In the genomic region with DNA sequence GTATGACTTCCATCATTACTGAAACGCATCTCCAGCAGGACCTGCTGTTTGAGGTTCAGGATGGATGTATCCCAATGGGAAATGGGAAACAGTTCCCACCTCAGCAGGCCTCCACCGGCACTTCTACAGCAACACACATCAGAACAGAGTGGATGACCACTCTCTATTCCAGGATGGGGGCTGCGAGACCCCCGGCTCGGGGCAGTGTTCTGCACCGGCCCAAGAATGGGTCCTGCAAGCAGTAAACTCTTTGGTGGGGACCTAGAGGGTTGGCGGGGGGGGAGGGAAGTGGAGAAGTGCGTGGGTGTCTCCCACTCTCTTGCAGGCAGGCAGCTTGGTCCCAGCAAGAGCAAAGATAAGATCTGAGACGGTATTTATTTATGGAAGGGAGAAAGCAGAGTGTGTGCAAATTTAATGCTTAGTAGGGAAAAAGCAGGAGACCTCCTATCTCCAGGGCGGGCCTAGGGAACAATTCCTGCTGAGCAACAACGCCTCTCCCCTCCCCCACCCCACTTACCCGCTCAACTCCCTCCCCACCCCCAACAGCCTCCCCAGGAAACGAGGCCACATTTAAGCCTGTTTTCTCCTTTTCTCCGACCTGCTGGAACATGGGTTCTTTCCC, we compare ENCODE assay signal across 1 cellular context.
TF ChIP-seq lines count a peak whose summit lies in the region.

No MANE protein-coding gene starts in this region.

TF ChIP-seq in K562, 482 proteins besides CTCF, POLR2A, EP300 and RAD21 (continued from another document and continues in another):
- TF ChIP-seq, protein P1, sequence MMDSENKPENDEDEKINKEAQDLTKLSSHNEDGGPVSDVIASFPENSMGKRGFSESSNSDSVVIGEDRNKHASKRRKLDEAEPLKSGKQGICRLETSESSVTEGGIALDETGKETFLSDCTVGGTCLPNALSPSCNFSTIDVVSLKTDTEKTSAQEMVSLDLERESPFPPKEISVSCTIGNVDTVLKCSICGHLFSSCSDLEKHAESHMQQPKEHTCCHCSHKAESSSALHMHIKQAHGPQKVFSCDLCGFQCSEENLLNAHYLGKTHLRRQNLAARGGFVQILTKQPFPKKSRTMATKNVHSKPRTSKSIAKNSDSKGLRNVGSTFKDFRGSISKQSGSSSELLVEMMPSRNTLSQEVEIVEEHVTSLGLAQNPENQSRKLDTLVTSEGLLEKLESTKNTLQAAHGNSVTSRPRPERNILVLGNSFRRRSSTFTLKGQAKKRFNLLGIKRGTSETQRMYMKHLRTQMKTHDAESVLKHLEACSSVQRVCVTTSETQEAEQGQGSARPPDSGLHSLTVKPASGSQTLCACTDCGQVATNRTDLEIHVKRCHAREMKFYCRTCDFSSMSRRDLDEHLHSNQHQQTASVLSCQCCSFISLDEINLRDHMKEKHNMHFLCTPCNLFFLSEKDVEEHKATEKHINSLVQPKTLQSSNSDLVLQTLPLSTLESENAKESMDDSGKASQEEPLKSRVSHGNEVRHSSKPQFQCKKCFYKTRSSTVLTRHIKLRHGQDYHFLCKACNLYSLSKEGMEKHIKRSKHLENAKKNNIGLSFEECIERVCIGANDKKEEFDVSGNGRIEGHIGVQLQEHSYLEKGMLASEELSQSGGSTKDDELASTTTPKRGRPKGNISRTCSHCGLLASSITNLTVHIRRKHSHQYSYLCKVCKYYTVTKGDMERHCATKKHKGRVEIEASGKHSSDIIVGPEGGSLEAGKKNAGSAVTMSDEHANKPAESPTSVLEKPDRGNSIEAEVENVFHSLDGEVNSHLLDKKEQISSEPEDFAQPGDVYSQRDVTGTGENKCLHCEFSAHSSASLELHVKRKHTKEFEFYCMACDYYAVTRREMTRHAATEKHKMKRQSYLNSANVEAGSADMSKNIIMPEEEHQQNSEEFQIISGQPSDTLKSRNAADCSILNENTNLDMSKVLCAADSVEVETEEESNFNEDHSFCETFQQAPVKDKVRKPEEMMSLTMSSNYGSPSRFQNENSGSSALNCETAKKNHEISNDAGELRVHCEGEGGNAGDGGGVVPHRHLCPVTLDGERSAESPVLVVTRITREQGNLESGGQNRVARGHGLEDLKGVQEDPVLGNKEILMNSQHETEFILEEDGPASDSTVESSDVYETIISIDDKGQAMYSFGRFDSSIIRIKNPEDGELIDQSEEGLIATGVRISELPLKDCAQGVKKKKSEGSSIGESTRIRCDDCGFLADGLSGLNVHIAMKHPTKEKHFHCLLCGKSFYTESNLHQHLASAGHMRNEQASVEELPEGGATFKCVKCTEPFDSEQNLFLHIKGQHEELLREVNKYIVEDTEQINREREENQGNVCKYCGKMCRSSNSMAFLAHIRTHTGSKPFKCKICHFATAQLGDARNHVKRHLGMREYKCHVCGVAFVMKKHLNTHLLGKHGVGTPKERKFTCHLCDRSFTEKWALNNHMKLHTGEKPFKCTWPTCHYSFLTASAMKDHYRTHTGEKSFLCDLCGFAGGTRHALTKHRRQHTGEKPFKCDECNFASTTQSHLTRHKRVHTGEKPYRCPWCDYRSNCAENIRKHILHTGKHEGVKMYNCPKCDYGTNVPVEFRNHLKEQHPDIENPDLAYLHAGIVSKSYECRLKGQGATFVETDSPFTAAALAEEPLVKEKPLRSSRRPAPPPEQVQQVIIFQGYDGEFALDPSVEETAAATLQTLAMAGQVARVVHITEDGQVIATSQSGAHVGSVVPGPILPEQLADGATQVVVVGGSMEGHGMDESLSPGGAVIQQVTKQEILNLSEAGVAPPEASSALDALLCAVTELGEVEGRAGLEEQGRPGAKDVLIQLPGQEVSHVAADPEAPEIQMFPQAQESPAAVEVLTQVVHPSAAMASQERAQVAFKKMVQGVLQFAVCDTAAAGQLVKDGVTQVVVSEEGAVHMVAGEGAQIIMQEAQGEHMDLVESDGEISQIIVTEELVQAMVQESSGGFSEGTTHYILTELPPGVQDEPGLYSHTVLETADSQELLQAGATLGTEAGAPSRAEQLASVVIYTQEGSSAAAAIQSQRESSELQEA (IDR thresholded peaks at IDR 0.05; ENCODE audit: low read depth) = no peak
- no peak for TF ChIP-seq FOXK2 (conservative IDR thresholded peaks at IDR 0.05 in 1 of 2, IDR thresholded peaks at IDR 0.05 in 1 of 2; ENCODE audit: low read depth in 2 of 2)
- TF ChIP-seq HNRNPH1 (optimal IDR thresholded peaks at IDR 0.05; ENCODE audit: low read depth, low read length) = no peak
- no peak for TF ChIP-seq KAT7 (CRISPR knock-in tag; IDR thresholded peaks at IDR 0.05; ENCODE audit: borderline replicate concordance)
- no peak for TF ChIP-seq MTA1 (IDR thresholded peaks at IDR 0.05; ENCODE audit: borderline replicate concordance)
- no peak for TF ChIP-seq NR1H2 (CRISPR knock-in tag; IDR thresholded peaks at IDR 0.05)
- no peak for TF ChIP-seq TAF7 (tag; IDR thresholded peaks at IDR 0.05)
- no peak for TF ChIP-seq ZNF561 (CRISPR knock-in tag; conservative IDR thresholded peaks at IDR 0.05)
- TF ChIP-seq BRCA1 (IDR thresholded peaks at IDR 0.05) = no peak
- no peak for TF ChIP-seq BRCA1 (CRISPR knock-in tag; IDR thresholded peaks at IDR 0.05)
- no peak for TF ChIP-seq ZNF695 (CRISPR knock-in tag; IDR thresholded peaks at IDR 0.05)
- TF ChIP-seq GABPA (tag; conservative IDR thresholded peaks at IDR 0.05; ENCODE audit: low read depth) = no peak
- TF ChIP-seq CHD1 (IDR thresholded peaks at IDR 0.05; ENCODE audit: low read length) = no peak
- TF ChIP-seq ZNF239 (CRISPR knock-in tag; IDR thresholded peaks at IDR 0.05) = no peak
- no peak for TF ChIP-seq BRF2 (IDR thresholded peaks at IDR 0.05; ENCODE audit: borderline replicate concordance, insufficient read depth, insufficient read length)
- TF ChIP-seq ZFP36 (IDR thresholded peaks at IDR 0.05; ENCODE audit: low read depth, low read length, partially characterized antibody) = no peak
- no peak for TF ChIP-seq THRAP3 (IDR thresholded peaks at IDR 0.05; ENCODE audit: borderline replicate concordance)
- TF ChIP-seq NFIC (IDR thresholded peaks at IDR 0.05) = no peak
- no peak for TF ChIP-seq ZNF124 (CRISPR knock-in tag; IDR thresholded peaks at IDR 0.05)
- TF ChIP-seq, protein P2, sequence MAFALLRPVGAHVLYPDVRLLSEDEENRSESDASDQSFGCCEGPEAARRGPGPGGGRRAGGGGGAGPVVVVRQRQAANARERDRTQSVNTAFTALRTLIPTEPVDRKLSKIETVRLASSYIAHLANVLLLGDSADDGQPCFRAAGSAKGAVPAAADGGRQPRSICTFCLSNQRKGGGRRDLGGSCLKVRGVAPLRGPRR (CRISPR knock-in tag; IDR thresholded peaks at IDR 0.05) = no peak
- no peak for TF ChIP-seq U2AF2 (optimal IDR thresholded peaks at IDR 0.05; ENCODE audit: low read depth, low read length)
- no peak for TF ChIP-seq ZSCAN32 (CRISPR knock-in tag; IDR thresholded peaks at IDR 0.05)
- TF ChIP-seq EHMT2 (IDR thresholded peaks at IDR 0.05) = no peak
- no peak for TF ChIP-seq DNMT1 (IDR thresholded peaks at IDR 0.05)
- no peak for TF ChIP-seq ZBTB17 (CRISPR knock-in tag; IDR thresholded peaks at IDR 0.05)
- TF ChIP-seq ZNF12 (CRISPR knock-in tag; IDR thresholded peaks at IDR 0.05) = no peak
- no peak for TF ChIP-seq KDM5B (IDR thresholded peaks at IDR 0.05; ENCODE audit: insufficient replicate concordance, low read depth, low read length)
- TF ChIP-seq, protein P3, sequence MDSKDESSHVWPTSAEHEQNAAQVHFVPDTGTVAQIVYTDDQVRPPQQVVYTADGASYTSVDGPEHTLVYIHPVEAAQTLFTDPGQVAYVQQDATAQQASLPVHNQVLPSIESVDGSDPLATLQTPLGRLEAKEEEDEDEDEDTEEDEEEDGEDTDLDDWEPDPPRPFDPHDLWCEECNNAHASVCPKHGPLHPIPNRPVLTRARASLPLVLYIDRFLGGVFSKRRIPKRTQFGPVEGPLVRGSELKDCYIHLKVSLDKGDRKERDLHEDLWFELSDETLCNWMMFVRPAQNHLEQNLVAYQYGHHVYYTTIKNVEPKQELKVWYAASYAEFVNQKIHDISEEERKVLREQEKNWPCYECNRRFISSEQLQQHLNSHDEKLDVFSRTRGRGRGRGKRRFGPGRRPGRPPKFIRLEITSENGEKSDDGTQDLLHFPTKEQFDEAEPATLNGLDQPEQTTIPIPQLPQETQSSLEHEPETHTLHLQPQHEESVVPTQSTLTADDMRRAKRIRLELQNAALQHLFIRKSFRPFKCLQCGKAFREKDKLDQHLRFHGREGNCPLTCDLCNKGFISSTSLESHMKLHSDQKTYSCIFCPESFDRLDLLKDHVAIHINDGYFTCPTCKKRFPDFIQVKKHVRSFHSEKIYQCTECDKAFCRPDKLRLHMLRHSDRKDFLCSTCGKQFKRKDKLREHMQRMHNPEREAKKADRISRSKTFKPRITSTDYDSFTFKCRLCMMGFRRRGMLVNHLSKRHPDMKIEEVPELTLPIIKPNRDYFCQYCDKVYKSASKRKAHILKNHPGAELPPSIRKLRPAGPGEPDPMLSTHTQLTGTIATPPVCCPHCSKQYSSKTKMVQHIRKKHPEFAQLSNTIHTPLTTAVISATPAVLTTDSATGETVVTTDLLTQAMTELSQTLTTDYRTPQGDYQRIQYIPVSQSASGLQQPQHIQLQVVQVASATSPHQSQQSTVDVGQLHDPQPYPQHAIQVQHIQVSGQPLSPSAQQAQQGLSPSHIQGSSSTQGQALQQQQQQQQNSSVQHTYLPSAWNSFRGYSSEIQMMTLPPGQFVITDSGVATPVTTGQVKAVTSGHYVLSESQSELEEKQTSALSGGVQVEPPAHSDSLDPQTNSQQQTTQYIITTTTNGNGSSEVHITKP (IDR thresholded peaks at IDR 0.05; ENCODE audit: partially characterized antibody) = no peak
- TF ChIP-seq, protein P4, sequence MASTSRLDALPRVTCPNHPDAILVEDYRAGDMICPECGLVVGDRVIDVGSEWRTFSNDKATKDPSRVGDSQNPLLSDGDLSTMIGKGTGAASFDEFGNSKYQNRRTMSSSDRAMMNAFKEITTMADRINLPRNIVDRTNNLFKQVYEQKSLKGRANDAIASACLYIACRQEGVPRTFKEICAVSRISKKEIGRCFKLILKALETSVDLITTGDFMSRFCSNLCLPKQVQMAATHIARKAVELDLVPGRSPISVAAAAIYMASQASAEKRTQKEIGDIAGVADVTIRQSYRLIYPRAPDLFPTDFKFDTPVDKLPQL (IDR thresholded peaks at IDR 0.05; ENCODE audit: extremely low read depth, insufficient read length) = no peak
- TF ChIP-seq, protein P5, sequence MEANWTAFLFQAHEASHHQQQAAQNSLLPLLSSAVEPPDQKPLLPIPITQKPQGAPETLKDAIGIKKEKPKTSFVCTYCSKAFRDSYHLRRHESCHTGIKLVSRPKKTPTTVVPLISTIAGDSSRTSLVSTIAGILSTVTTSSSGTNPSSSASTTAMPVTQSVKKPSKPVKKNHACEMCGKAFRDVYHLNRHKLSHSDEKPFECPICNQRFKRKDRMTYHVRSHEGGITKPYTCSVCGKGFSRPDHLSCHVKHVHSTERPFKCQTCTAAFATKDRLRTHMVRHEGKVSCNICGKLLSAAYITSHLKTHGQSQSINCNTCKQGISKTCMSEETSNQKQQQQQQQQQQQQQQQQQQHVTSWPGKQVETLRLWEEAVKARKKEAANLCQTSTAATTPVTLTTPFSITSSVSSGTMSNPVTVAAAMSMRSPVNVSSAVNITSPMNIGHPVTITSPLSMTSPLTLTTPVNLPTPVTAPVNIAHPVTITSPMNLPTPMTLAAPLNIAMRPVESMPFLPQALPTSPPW (CRISPR knock-in tag; IDR thresholded peaks at IDR 0.05) = peak; percentile 71; the same call in 1 of the 2 replicates
- TF ChIP-seq ZNF740 (CRISPR knock-in tag; IDR thresholded peaks at IDR 0.05) = no peak
- no peak for TF ChIP-seq ZNF740 (tag; IDR thresholded peaks at IDR 0.05)
- no peak for TF ChIP-seq ESRRB (CRISPR knock-in tag; IDR thresholded peaks at IDR 0.05; ENCODE audit: borderline replicate concordance)
- TF ChIP-seq EGR1 (conservative IDR thresholded peaks at IDR 0.05) = peak; percentile 90
- no peak for TF ChIP-seq DLX4 (CRISPR knock-in tag; IDR thresholded peaks at IDR 0.05)
- peak; percentile 55 for TF ChIP-seq C11orf30 (IDR thresholded peaks at IDR 0.05; ENCODE audit: low read depth)
- TF ChIP-seq SIN3A (IDR thresholded peaks at IDR 0.05; ENCODE audit: borderline replicate concordance in 2 of 2, control insufficient read depth in 1 of 2, low read depth in 2 of 2, low read length in 2 of 2) = no peak
- no peak for TF ChIP-seq NFIX (CRISPR knock-in tag; IDR thresholded peaks at IDR 0.05; ENCODE audit: low read depth)
- TF ChIP-seq ZBTB7A (IDR thresholded peaks at IDR 0.05; ENCODE audit: borderline replicate concordance, control insufficient read depth, low read depth, low read length) = peak; percentile 44
- TF ChIP-seq ASH1L (IDR thresholded peaks at IDR 0.05; ENCODE audit: borderline replicate concordance, low read depth, partially characterized antibody) = no peak
- TF ChIP-seq POLR2B (IDR thresholded peaks at IDR 0.05; ENCODE audit: low read depth, partially characterized antibody) = no peak
- no peak for TF ChIP-seq ZNF232 (CRISPR knock-in tag; IDR thresholded peaks at IDR 0.05)
- TF ChIP-seq MAZ (CRISPR knock-in tag; conservative IDR thresholded peaks at IDR 0.05 in 1 of 2, IDR thresholded peaks at IDR 0.05 in 1 of 2) = no peak
- TF ChIP-seq, protein P6, sequence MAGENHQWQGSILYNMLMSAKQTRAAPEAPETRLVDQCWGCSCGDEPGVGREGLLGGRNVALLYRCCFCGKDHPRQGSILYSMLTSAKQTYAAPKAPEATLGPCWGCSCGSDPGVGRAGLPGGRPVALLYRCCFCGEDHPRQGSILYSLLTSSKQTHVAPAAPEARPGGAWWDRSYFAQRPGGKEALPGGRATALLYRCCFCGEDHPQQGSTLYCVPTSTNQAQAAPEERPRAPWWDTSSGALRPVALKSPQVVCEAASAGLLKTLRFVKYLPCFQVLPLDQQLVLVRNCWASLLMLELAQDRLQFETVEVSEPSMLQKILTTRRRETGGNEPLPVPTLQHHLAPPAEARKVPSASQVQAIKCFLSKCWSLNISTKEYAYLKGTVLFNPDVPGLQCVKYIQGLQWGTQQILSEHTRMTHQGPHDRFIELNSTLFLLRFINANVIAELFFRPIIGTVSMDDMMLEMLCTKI (IDR thresholded peaks at IDR 0.05; ENCODE audit: partially characterized antibody) = no peak
- no peak for TF ChIP-seq KLF1 (tag; IDR thresholded peaks at IDR 0.05)
- TF ChIP-seq BHLHE40 (IDR thresholded peaks at IDR 0.05; ENCODE audit: low read length) = no peak
- TF ChIP-seq SRSF1 (IDR thresholded peaks at IDR 0.05; ENCODE audit: low read depth, low read length) = no peak
- no peak for TF ChIP-seq TRIM28 (IDR thresholded peaks at IDR 0.05)
